In genomic region chr14:99604766-99605298, GRCh38 we compare ENCODE assay signal across 7 cellular contexts. TPM values are rescaled to one million over a fixed set of nuclear protein-coding genes. Genes with fewer than 3 reads are reported as not detected.
DNase-seq lines count a peak whose midpoint lies in the region; ATAC-seq and TF ChIP-seq lines count a peak whose summit lies in the region.

No MANE protein-coding gene starts in this region.

- DNase-seq in GM10266 (ENCODE audit: extremely low spot score), result peak; percentile 66
- DNase-seq in HAP-1 (ENCODE audit: low spot score in 2 of 2), result peak in 1 of 2 experiments; percentile 74
- DNase-seq in NCI-H69 (lab: John Stamatoyannopoulos, UW), result peak; percentile 93
- peak; percentile 75 for DNase-seq in astrocyte of the hippocampus (ENCODE audit: low read depth, low spot score)
- DNase-seq in immature natural killer cell, result peak in 1 of 3 donors; percentile 29
- peak; percentile 33 to 77 for DNase-seq in stimulated activated effector memory CD8-positive, alpha-beta T cell treated with anti-CD3 and anti-CD28 coated beads, Interleukin-12 subunit alpha, Interleukin-12 subunit beta, amount 100 ng/mL, for 72 hours (ENCODE audit: low spot score in 2 of 2)

- peak overlapping the region; percentile 84 to 95 (median 86) for H3K4me3 Mint-ChIP-seq in immature natural killer cell
- H3K4me3 Mint-ChIP-seq in stimulated activated effector memory CD8-positive, alpha-beta T cell treated with anti-CD3 and anti-CD28 coated beads, Interleukin-12 subunit alpha, Interleukin-12 subunit beta, amount 100 ng/mL, for 72 hours, result peak overlapping the region; percentile 75

- TF ChIP-seq CTCF in GM10266 (IDR thresholded peaks at IDR 0.05; ENCODE audit: control insufficient read depth, insufficient read depth, low read depth, missing control alignments), result no peak

- H3K9me3 ChIP-seq in HAP-1, result no peaks in the 10 kb centered on the region

- H3K36me3 Mint-ChIP-seq in immature natural killer cell, result no peaks in the 10 kb centered on the region
- H3K36me3 Mint-ChIP-seq in stimulated activated effector memory CD8-positive, alpha-beta T cell treated with anti-CD3 and anti-CD28 coated beads, Interleukin-12 subunit alpha, Interleukin-12 subunit beta, amount 100 ng/mL, for 72 hours, result no peaks in the 10 kb centered on the region

- peaks cover 6% of the 10 kb centered on the region; the same call in 1 of the 2 replicates for H3K36me3 ChIP-seq in HAP-1 (replicated peaks)

- peaks cover 16 to 32% of the 10 kb centered on the region in 2 donors for H3K4me1 Mint-ChIP-seq in immature natural killer cell
- H3K4me1 Mint-ChIP-seq in stimulated activated effector memory CD8-positive, alpha-beta T cell treated with anti-CD3 and anti-CD28 coated beads, Interleukin-12 subunit alpha, Interleukin-12 subunit beta, amount 100 ng/mL, for 72 hours, result peaks cover 39% of the 10 kb centered on the region

- H3K9me3 Mint-ChIP-seq in immature natural killer cell, result no peaks in the 10 kb centered on the region
- H3K9me3 Mint-ChIP-seq in stimulated activated effector memory CD8-positive, alpha-beta T cell treated with anti-CD3 and anti-CD28 coated beads, Interleukin-12 subunit alpha, Interleukin-12 subunit beta, amount 100 ng/mL, for 72 hours, result no peaks in the 10 kb centered on the region

- in situ Hi-C loops in HAP-1 (cut with MboI; ENCODE audit: low sequenced_read_pairs), result no loop called here

- H3K27ac Mint-ChIP-seq in immature natural killer cell, result peak overlapping the region; percentile 46 to 89 (median 78)
- H3K27ac Mint-ChIP-seq in stimulated activated effector memory CD8-positive, alpha-beta T cell treated with anti-CD3 and anti-CD28 coated beads, Interleukin-12 subunit alpha, Interleukin-12 subunit beta, amount 100 ng/mL, for 72 hours, result peak overlapping the region; percentile 87

- peak; percentile 57 for ATAC-seq in stimulated activated effector memory CD8-positive, alpha-beta T cell treated with anti-CD3 and anti-CD28 coated beads, Interleukin-12 subunit alpha, Interleukin-12 subunit beta, amount 100 ng/mL, for 72 hours
- no peak for ATAC-seq in GM21717 (IDR thresholded peaks at IDR 0.05; ENCODE audit: unreplicated experiment)

- peak overlapping the region; percentile 76 for H3K4me3 ChIP-seq in HAP-1

- H3K27me3 ChIP-seq in HAP-1 (ENCODE audit: low read depth), result no peaks in the 10 kb centered on the region

- H3K4me1 ChIP-seq in HAP-1, result peaks cover 20% of the 10 kb centered on the region

- H3K27me3 Mint-ChIP-seq in immature natural killer cell (ENCODE audit: low read depth in 3 of 3), result peaks cover 0 to 14% (median 7%) of the 10 kb centered on the region in 3 donors

RNA-seq across cellular contexts. Expression of gene CCDC85C, which starts 0.8 kb away (rescaled TPM):
- under 1 TPM; 0.27 to 0.83 (median 0.35) TPM for polyA plus RNA-seq in immature natural killer cell

RNA-seq across cellular contexts. Expression of gene HHIPL1, which starts 40.1 kb away (rescaled TPM):
- polyA plus RNA-seq in immature natural killer cell, result not detected
